24 cellular contexts compared by ENCODE assay signal in the genomic region with DNA sequence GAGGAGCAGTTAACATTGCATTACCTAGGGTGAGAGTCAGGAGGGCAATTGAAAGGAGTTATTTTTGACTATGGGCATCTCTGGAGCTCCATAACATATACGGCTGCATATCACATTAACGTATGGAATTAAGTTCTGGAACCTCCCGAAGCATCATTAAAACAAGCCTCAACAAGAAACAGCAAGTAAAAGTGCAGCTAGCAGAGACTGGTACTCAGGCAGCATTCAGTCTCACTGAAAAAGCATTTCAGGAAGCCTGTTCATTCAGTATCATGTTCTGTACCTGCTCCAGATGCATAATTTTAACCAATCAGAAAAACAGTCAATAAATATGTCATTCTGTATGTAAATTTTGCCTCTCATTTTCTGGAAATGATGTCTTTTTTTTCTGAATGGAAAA.
"Had no signal": no experiment of that assay in that cellular context is flagged by ENCODE, and none has a peak within 500 bp of the region (broad histone marks: within the 10 kb centered on the region; RNA-seq: fewer than 3 reads in every experiment).

No MANE protein-coding gene starts in this region.

- H3K9ac ChIP-seq: KMS-11 had no signal

- H3K4me1 ChIP-seq: SJCRH30 had no signal

- H3K27ac ChIP-seq: HL-60, KMS-11, SJCRH30 had no signal

- H3K4me3 ChIP-seq: K562, SJCRH30 had no signal

- FAIRE-seq: HTR-8/SVneo, K562 had no signal

- H3K9me3 ChIP-seq: SJCRH30 had no signal

- ATAC-seq: K562, Panc1, PC-3, SK-N-SH treated with all-trans-retinoic acid at 6 μM for 48 hours had no signal

- H3K36me3 ChIP-seq: SJCRH30 had no signal

- DNase-seq: MV-4-11, NCI-H1048, NCI-H1105, NCI-H1417, NCI-H1436 treated with DMSO at 0.1 percent for 48 hours, NCI-H1694, NCI-H187 treated with DMSO at 0.1 percent for 48 hours, NCI-H2029 treated with DMSO at 0.1 percent for 48 hours, NCI-H2171, NCI-H226, NCI-H446, NCI-H510A, NCI-H524 treated with DMSO at 0.1 percent for 48 hours, NCI-H69, NCI-H774, PC-3, SHP77 treated with DMSO at 0.1 percent for 48 hours, SJCRH30 had no signal

- H3K27me3 ChIP-seq: SJCRH30 had no signal

- H3K4me2 ChIP-seq: KMS-11 had no signal
